34 cellular contexts compared by ENCODE assay signal in genomic region chr6:45127185-45127584, GRCh38.
"Had no signal": no experiment of that assay in that cellular context is flagged by ENCODE, and none has a peak within 500 bp of the region (broad histone marks: within the 10 kb centered on the region; RNA-seq: fewer than 3 reads in every experiment).

No MANE protein-coding gene starts in this region.

- DNase-seq: Karpas-422, Kasumi-1, MG63, MM.1S, MV-4-11, NCI-H1048, NCI-H1092, NCI-H1092 treated with DMSO at 0.1 percent for 48 hours, NCI-H1105, NCI-H1105 treated with DMSO at 0.1 percent for 48 hours, NCI-H1417, NCI-H1417 treated with DMSO at 0.1 percent for 48 hours, NCI-H1436, NCI-H1436 treated with DMSO at 0.1 percent for 48 hours, NCI-H146, NCI-H1694, NCI-H1694 treated with DMSO at 0.1 percent for 48 hours, NCI-H187, NCI-H187 treated with DMSO at 0.1 percent for 48 hours, NCI-H1930, NCI-H2029, NCI-H2029 treated with DMSO at 0.1 percent for 48 hours, NCI-H2081, NCI-H2081 treated with DMSO at 0.1 percent for 48 hours, NCI-H2107, NCI-H2171, NCI-H2171 treated with DMSO at 0.1 percent for 48 hours, NCI-H2227 treated with DMSO at 0.1 percent for 48 hours, NCI-H226, NCI-H345, NCI-H446, NCI-H446 treated with DMSO at 0.1 percent for 48 hours, NCI-H510A, NCI-H510A treated with DMSO at 0.1 percent for 48 hours had no signal

- H3K36me3 ChIP-seq: MG63 had no signal

- H3K4me3 ChIP-seq: MG63 had no signal

- H3K27me3 ChIP-seq: MG63 had no signal

- H3K9me3 ChIP-seq: MG63 had no signal
